Comparison of ENCODE assay signal across 8 cellular contexts in genomic region chr20:46040902-46041535, GRCh38. TPM values are rescaled to one million over a fixed set of nuclear protein-coding genes. Genes with fewer than 3 reads are reported as not detected.
DNase-seq lines count a peak whose midpoint lies in the region; ATAC-seq, FAIRE-seq and TF ChIP-seq lines count a peak whose summit lies in the region.

No MANE protein-coding gene starts in this region.

- WGBS in pancreas, 2 donors = 23 to 25% methylated on average over 18 of the region's 18 CpGs

- DNase-seq in GM23338 (ENCODE audit: low spot score) (peak; percentile 88), RPMI8226 (peak; percentile 74), astrocyte of the spinal cord (ENCODE audit: low read depth, low spot score) (peak; percentile 39), pancreas (peak in 1 of 6 donors; percentile 67), inferior parietal cortex (ENCODE audit: extremely low spot score) (no peak), HCEC 1CT (no peak)

- peak; percentile 92 for ATAC-seq in GM23338
- peak in 3 of 4 donors; percentile 46 to 66 (median 56) for ATAC-seq in pancreas
- no peak for ATAC-seq in HG03135 (IDR thresholded peaks at IDR 0.05; ENCODE audit: unreplicated experiment)
- no peak for ATAC-seq in HG03354 (IDR thresholded peaks at IDR 0.05; ENCODE audit: poor library complexity, severe bottlenecking, unreplicated experiment)

- no peaks in the 10 kb centered on the region for H3K36me3 ChIP-seq in GM23338 (ENCODE audit: insufficient read depth)
- no peaks in the 10 kb centered on the region for H3K36me3 ChIP-seq in pancreas

- no peak overlapping the region for H2AFZ ChIP-seq in GM23338

- peaks cover 16% of the 10 kb centered on the region for H3K4me1 Mint-ChIP-seq in GM23338

- H3K4me2 ChIP-seq in GM23338 = no peak overlapping the region

- H3K9me2 ChIP-seq in GM23338 (ENCODE audit: insufficient read depth) = no peaks in the 10 kb centered on the region

- H3K4me1 ChIP-seq in GM23338 (ENCODE audit: insufficient read depth) (peaks cover 12% of the 10 kb centered on the region), pancreas (no peaks in the 10 kb centered on the region)

- H3F3A ChIP-seq in GM23338 (replicated peaks; ENCODE audit: low read depth) = no peaks in the 10 kb centered on the region

- no peak overlapping the region for H3K4me3 Mint-ChIP-seq in GM23338

- H3K9me3 Mint-ChIP-seq in GM23338 = no peaks in the 10 kb centered on the region

- intact Hi-C loops in pancreas (cut with DNase I) = no loop called here

- peaks cover 5% of the 10 kb centered on the region; the same call in 1 of the 2 replicates for H4K20me1 ChIP-seq in GM23338 (replicated peaks; ENCODE audit: insufficient read depth)

- peaks cover 21% of the 10 kb centered on the region for H3K27me3 ChIP-seq in GM23338 (ENCODE audit: insufficient read depth)
- H3K27me3 ChIP-seq in pancreas = no peaks in the 10 kb centered on the region

- H3K27me3 Mint-ChIP-seq in GM23338 (ENCODE audit: insufficient read depth, low read depth, poor library complexity) = peaks cover 23% of the 10 kb centered on the region

- no peaks in the 10 kb centered on the region for H3K79me2 ChIP-seq in GM23338 (replicated peaks; ENCODE audit: insufficient read depth)

- H3K4me3 ChIP-seq in GM23338 = no peak overlapping the region
- no peak overlapping the region for H3K4me3 ChIP-seq in astrocyte of the spinal cord (ENCODE audit: low read depth, low read length)
- no peak overlapping the region for H3K4me3 ChIP-seq in pancreas

- in situ Hi-C loops in astrocyte of the spinal cord (cut with HindIII; ENCODE audit: low sequenced_read_pairs) = no loop called here

- no peak overlapping the region for H3K27ac ChIP-seq in GM23338 (ENCODE audit: low read depth)
- no peak overlapping the region for H3K27ac ChIP-seq in pancreas

- no peak for FAIRE-seq in pancreas (lab: Jason Lieb, UNC)

- no peaks in the 10 kb centered on the region for H3K36me3 Mint-ChIP-seq in GM23338 (ENCODE audit: low read depth)

- H3K27ac Mint-ChIP-seq in GM23338 = no peak overlapping the region

- H3K9me3 ChIP-seq in pancreas = no peaks in the 10 kb centered on the region

- TF ChIP-seq CTCF in GM23338 (conservative IDR thresholded peaks at IDR 0.05; ENCODE audit: low read depth in 2 of 2) = no peak
- TF ChIP-seq CTCF in astrocyte of the spinal cord (IDR thresholded peaks at IDR 0.05; ENCODE audit: low read depth, low read length) = no peak
- TF ChIP-seq CTCF in pancreas (IDR thresholded peaks at IDR 0.05) = no peak

TF ChIP-seq in GM23338, 12 proteins besides CTCF, POLR2A, EP300 and RAD21:
- peak; percentile 89 for TF ChIP-seq REST (IDR thresholded peaks at IDR 0.05; ENCODE audit: unreplicated experiment)
- TF ChIP-seq CREB1 (CRISPR knock-in tag; IDR thresholded peaks at IDR 0.05; ENCODE audit: low read depth) = no peak
- TF ChIP-seq ETS1 (IDR thresholded peaks at IDR 0.05) = no peak
- no peak for TF ChIP-seq JUNB (IDR thresholded peaks at IDR 0.05; ENCODE audit: unreplicated experiment)
- no peak for TF ChIP-seq ZNF114 (CRISPR knock-in tag; IDR thresholded peaks at IDR 0.05)
- TF ChIP-seq POLR2AphosphoS5 (IDR thresholded peaks at IDR 0.05; ENCODE audit: low read depth) = no peak
- no peak for TF ChIP-seq STAT1 (IDR thresholded peaks at IDR 0.05; ENCODE audit: unreplicated experiment)
- no peak for TF ChIP-seq EZH2phosphoT487 (IDR thresholded peaks at IDR 0.05; ENCODE audit: unreplicated experiment)

RNA-seq across cellular contexts. Expression of gene SLC12A5, which starts 12.0 kb away (rescaled TPM):
- total RNA-seq in GM23338 (2014; rRNA removed; shearing (Covaris generic)) = 0.35 and 3.5 TPM in 2 replicates
- polyA plus RNA-seq in GM23338 (2016; fragmentation: Nextera tagmentation; extraction: Ambion mirVana) = 8.4 and 9.8 TPM in 2 replicates
- 1 to 10 TPM in 4 of 6 donors, under 1 TPM in 2; 0.35 to 2.2 (median 1.3) TPM for total RNA-seq in pancreas
- 10 to 100 TPM; 12.9 to 21.5 TPM for polyA plus RNA-seq in pancreas

RNA-seq across cellular contexts. Expression of gene MMP9, which starts 32.3 kb away (rescaled TPM):
- 5.4 and 5.8 TPM in 2 replicates for total RNA-seq in GM23338 (2014; rRNA removed; shearing (Covaris generic))
- polyA plus RNA-seq in GM23338 (2016; fragmentation: Nextera tagmentation; extraction: Ambion mirVana) = 4.1 and 4.3 TPM in 2 replicates
- 1 to 10 TPM in 1 of 6 donors, under 1 TPM in 4, not detected in 1; 0.19 to 1.3 (median 0.29) TPM for total RNA-seq in pancreas
- under 1 TPM; 0.19 to 0.21 TPM for polyA plus RNA-seq in pancreas

RNA-seq across cellular contexts. Expression of gene NCOA5, which starts 48.7 kb away (rescaled TPM):
- 22.8 and 24.6 TPM in 2 replicates for total RNA-seq in GM23338 (2014; rRNA removed; shearing (Covaris generic))
- polyA plus RNA-seq in GM23338 (2016; fragmentation: Nextera tagmentation; extraction: Ambion mirVana) (8.4 and 10.1 TPM in 2 replicates), pancreas (10 to 100 TPM; 10.9 to 19.6 TPM)
- total RNA-seq in pancreas = 10 to 100 TPM in 4 of 6 donors, 1 to 10 TPM in 2; 8.4 to 17.3 (median 12.0) TPM

Comparison
In these comparisons a context has a peak if more than half of its experiments do, and no peak if none do; other contexts are left out.
1. ATAC-seq: peak in GM23338 (single experiment) and pancreas (3 of 4); none in HG03135 (single experiment) and HG03354 (single experiment).
2. DNase-seq: peak in GM23338 (single experiment), RPMI8226 (single experiment) and astrocyte of the spinal cord (single experiment); none in inferior parietal cortex (single experiment) and HCEC 1CT (single experiment).